ENCODE assay signal across 8 cellular contexts in the genomic region with DNA sequence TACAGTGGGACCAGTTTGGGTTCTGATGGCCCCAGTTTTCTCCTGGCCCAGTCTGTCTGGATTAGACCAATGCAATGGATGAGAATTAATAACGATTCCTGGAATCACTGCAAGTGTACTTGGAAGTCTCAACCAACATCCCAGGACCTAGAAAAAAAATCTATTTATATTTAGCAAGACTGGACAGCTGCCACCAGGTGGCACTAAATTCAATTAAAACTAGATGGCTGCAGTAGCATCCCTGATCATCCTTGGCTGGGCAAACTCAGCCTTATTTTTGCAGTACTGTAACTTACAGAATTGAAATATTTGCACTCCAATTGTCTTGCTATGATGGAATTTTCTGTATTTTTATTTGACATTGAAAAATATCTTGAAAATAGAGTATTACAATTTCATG.
A peak's percentile ranks its signal among the peaks of the same experiment; 100 is the strongest.
DNase-seq lines count a peak whose midpoint lies in the region; ATAC-seq and TF ChIP-seq lines count a peak whose summit lies in the region.

No MANE protein-coding gene starts in this region.

- ATAC-seq in HG03066 (IDR thresholded peaks at IDR 0.05; ENCODE audit: low read depth, unreplicated experiment) (peak; percentile 56), HG02970 (IDR thresholded peaks at IDR 0.05; ENCODE audit: low FRiP score, unreplicated experiment) (no peak), HG03039 (IDR thresholded peaks at IDR 0.05; ENCODE audit: unreplicated experiment) (no peak)

- H3K27ac ChIP-seq in VCaP: no peak overlapping the region

- TF ChIP-seq CTCF in VCaP (conservative IDR thresholded peaks at IDR 0.05) (peak; percentile 92), epithelial cell of esophagus (IDR thresholded peaks at IDR 0.05; ENCODE audit: insufficient read depth, low read depth, low read length, missing control alignments) (peak; percentile 45)

- H3K4me3 ChIP-seq in epithelial cell of esophagus (ENCODE audit: low read length): no peak overlapping the region

- DNase-seq in GM04504 (ENCODE audit: low read depth): peak; percentile 35
- DNase-seq in NCI-H226: peak; percentile 29
- DNase-seq in epithelial cell of esophagus (ENCODE audit: low read depth): peak; percentile 45
- peak; percentile 80 for DNase-seq in myocyte (ENCODE audit: low read depth)

Comparison
In these comparisons a context has a peak if more than half of its experiments do, and no peak if none do; other contexts are left out.
1. DNase-seq: peak in every context shown above with its lines; median percentile 80 in myocyte; 45 in epithelial cell of esophagus; 35 in GM04504; 29 in NCI-H226.